23 cellular contexts compared by ENCODE assay signal in genomic region chr20:25103526-25103925, GRCh38. TPM values are rescaled to one million over a fixed set of nuclear protein-coding genes. Genes with fewer than 3 reads are reported as not detected.
DNase-seq lines count a peak whose midpoint lies in the region; ATAC-seq and TF ChIP-seq lines count a peak whose summit lies in the region.
"Had no signal": no experiment of that assay in that cellular context is flagged by ENCODE, and none has a peak within 500 bp of the region (broad histone marks: within the 10 kb centered on the region; RNA-seq: fewer than 3 reads in every experiment).

No MANE protein-coding gene starts in this region.

- H3K36me3 ChIP-seq in Caco-2 (ENCODE audit: control insufficient read depth, insufficient read depth, low read length) (no peaks in the 10 kb centered on the region), Panc1 (ENCODE audit: control insufficient read depth, insufficient read depth, low read length) (no peaks in the 10 kb centered on the region)
- H3K36me3 ChIP-seq: BE2C; BLaER1 treated with 17β-estradiol and CSF1 and Interleukin-3, amounts not matched to agents 10 nM and 100 nM had no signal

- CTCF ChIA-PET in Caco-2 (lab: Charles Lee) (no interaction called here), Panc1 (lab: Charles Lee) (no interaction called here)

- peaks cover 14% of the 10 kb centered on the region for H3K4me1 Mint-ChIP-seq in Caco-2 (ENCODE audit: low read depth, unreplicated experiment)
- peaks cover 0 to 9% of the 10 kb centered on the region in 2 donors for H3K4me1 Mint-ChIP-seq in stimulated activated naive B cell treated with anti-CD40 and anti-IgM and Interleukin-4, amounts not matched to agents 10 μg/mL and 1 μg/mL and 100 μg/mL, for 72 hours
- H3K4me1 Mint-ChIP-seq: CD14-positive monocyte had no signal

- no TSS peak for BruUV-seq in Caco-2 (replicated peaks; lab: Mats Ljungman, UMichigan)
- no TSS peak for BruUV-seq in Panc1 (replicated peaks; lab: Mats Ljungman, UMichigan)

- H3K27me3 Mint-ChIP-seq in Caco-2 (ENCODE audit: insufficient read depth, unreplicated experiment): peaks cover 8% of the 10 kb centered on the region
- H3K27me3 Mint-ChIP-seq in stimulated activated naive B cell treated with anti-CD40 and anti-IgM and Interleukin-4, amounts not matched to agents 10 μg/mL and 1 μg/mL and 100 μg/mL, for 72 hours: peaks cover 48 to 75% of the 10 kb centered on the region in 2 donors

- no peaks in the 10 kb centered on the region for H3K9me3 ChIP-seq in Caco-2
- H3K9me3 ChIP-seq in Panc1 (ENCODE audit: control insufficient read depth, insufficient read depth, low read depth, low read length): no peaks in the 10 kb centered on the region
- H3K9me3 ChIP-seq: A549, BE2C had no signal

- no peaks in the 10 kb centered on the region for H3K36me3 Mint-ChIP-seq in Caco-2 (ENCODE audit: insufficient read depth, unreplicated experiment)
- H3K36me3 Mint-ChIP-seq in stimulated activated naive B cell treated with anti-CD40 and anti-IgM and Interleukin-4, amounts not matched to agents 10 μg/mL and 1 μg/mL and 100 μg/mL, for 72 hours: no peaks in the 10 kb centered on the region
- H3K36me3 Mint-ChIP-seq: CD14-positive monocyte had no signal

- in situ Hi-C loops in Panc1 (cut with HindIII; ENCODE audit: low pct_unique_long_range_greater_than_20kb, low sequenced_read_pairs): no loop called here

- DNase-seq in Caco-2: no peak
- no peak for DNase-seq in Panc1 (ENCODE audit: low read depth, low spot score)
- peak; percentile 55 for DNase-seq in cerebellum (ENCODE audit: low spot score)
- DNase-seq in stimulated activated naive B cell treated with anti-CD40 and anti-IgM and Interleukin-4, amounts not matched to agents 10 μg/mL and 1 μg/mL and 100 μg/mL, for 72 hours: no peak
- DNase-seq in foreskin melanocyte: no peak
- no peak for DNase-seq in stimulated activated CD4-positive, alpha-beta T cell treated with anti-CD3 and anti-CD28 coated beads, Interleukin-2, amount 100 ng/mL, for 48 hours
- DNase-seq: 8988T; ACHN; AML-193; BE2C; Calu3; CD4-positive, alpha-beta T cell; CD8-positive, alpha-beta memory T cell; DMS53; DMS79 treated with DMSO at 0.1 percent for 48 hours; GM23248; H7; HCEC 1CT had no signal

- no peak overlapping the region for H3K4me3 ChIP-seq in Caco-2 (ENCODE audit: low read depth, low read length)
- H3K4me3 ChIP-seq in Panc1 (ENCODE audit: low read depth in 2 of 2, low read length in 2 of 2): no peak overlapping the region
- H3K4me3 ChIP-seq: A549; BLaER1 treated with 17β-estradiol and CSF1 and Interleukin-3, amounts not matched to agents 10 nM and 100 nM; GM23248 had no signal

- no peaks in the 10 kb centered on the region for H3K9me3 Mint-ChIP-seq in Caco-2 (ENCODE audit: unreplicated experiment)
- peaks cover 0 to 4% of the 10 kb centered on the region in 2 donors for H3K9me3 Mint-ChIP-seq in stimulated activated naive B cell treated with anti-CD40 and anti-IgM and Interleukin-4, amounts not matched to agents 10 μg/mL and 1 μg/mL and 100 μg/mL, for 72 hours
- H3K9me3 Mint-ChIP-seq: CD4-positive, alpha-beta T cell had no signal

- no peak overlapping the region for H3K4me3 Mint-ChIP-seq in Caco-2 (ENCODE audit: unreplicated experiment)
- H3K4me3 Mint-ChIP-seq in stimulated activated naive B cell treated with anti-CD40 and anti-IgM and Interleukin-4, amounts not matched to agents 10 μg/mL and 1 μg/mL and 100 μg/mL, for 72 hours: no peak overlapping the region
- H3K4me3 Mint-ChIP-seq: CD14-positive monocyte; CD4-positive, alpha-beta T cell; CD8-positive, alpha-beta memory T cell had no signal

- intact Hi-C loops in Caco-2 (cut with micrococcal nuclease; ENCODE audit: unreplicated experiment): no loop called here
- intact Hi-C loops in Panc1 (cut with micrococcal nuclease; ENCODE audit: unreplicated experiment): no loop called here

- 0 out of 2 replicates have a peak, but pooled peaks have one; percentile 30 for ATAC-seq in Panc1
- no peak for ATAC-seq in stimulated activated naive B cell treated with anti-CD40 and anti-IgM and Interleukin-4, amounts not matched to agents 10 μg/mL and 1 μg/mL and 100 μg/mL, for 72 hours (replicated peaks)
- ATAC-seq: A549 had no signal

- peak overlapping the region; percentile 11 for H3K27ac Mint-ChIP-seq in Caco-2 (ENCODE audit: unreplicated experiment)
- no peak overlapping the region for H3K27ac Mint-ChIP-seq in stimulated activated naive B cell treated with anti-CD40 and anti-IgM and Interleukin-4, amounts not matched to agents 10 μg/mL and 1 μg/mL and 100 μg/mL, for 72 hours
- H3K27ac Mint-ChIP-seq: CD14-positive monocyte; CD4-positive, alpha-beta T cell had no signal

- POLR2A ChIA-PET in Caco-2 (lab: Charles Lee): no interaction called here
- POLR2A ChIA-PET in Panc1 (lab: Charles Lee): no interaction called here

- no peaks in the 10 kb centered on the region for H3K27me3 ChIP-seq in Caco-2 (replicated peaks; ENCODE audit: control insufficient read depth, insufficient read depth, low read length)
- no peaks in the 10 kb centered on the region for H3K27me3 ChIP-seq in Panc1 (ENCODE audit: control insufficient read depth, insufficient read depth, low read length)
- H3K27me3 ChIP-seq: BLaER1 treated with 17β-estradiol and CSF1 and Interleukin-3, amounts not matched to agents 10 nM and 100 nM had no signal

- H3K4me1 ChIP-seq in Caco-2: peaks cover 16% of the 10 kb centered on the region
- no peaks in the 10 kb centered on the region for H3K4me1 ChIP-seq in Panc1 (ENCODE audit: control insufficient read depth, insufficient read depth, low read length)
- H3K4me1 ChIP-seq: A549; BE2C; BLaER1 treated with 17β-estradiol and CSF1 and Interleukin-3, amounts not matched to agents 10 nM and 100 nM had no signal

- no peak overlapping the region for H3K27ac ChIP-seq in Panc1 (ENCODE audit: low read length)
- H3K27ac ChIP-seq: A549; BLaER1 treated with 17β-estradiol and CSF1 and Interleukin-3, amounts not matched to agents 10 nM and 100 nM; GM23248 had no signal

- no peak for TF ChIP-seq CTCF in Caco-2 (IDR thresholded peaks at IDR 0.05; ENCODE audit: insufficient read depth in 1 of 2, low read depth in 1 of 2, low read length in 1 of 2, severe bottlenecking in 1 of 2, unreplicated experiment in 1 of 2)
- no peak for TF ChIP-seq CTCF in Panc1 (IDR thresholded peaks at IDR 0.05)

RNA-seq across cellular contexts. Expression of gene VSX1, which starts 21.6 kb away (rescaled TPM):
- total RNA-seq in Caco-2 (2022) (not detected in 2 replicates), Panc1 (2021; ENCODE audit: unreplicated experiment) (0.21 TPM), cerebellum (0.18 TPM)
- polyA plus RNA-seq in Panc1 (2012; ENCODE audit: insufficient read length): not detected
- total RNA-seq: Calu3; CD4-positive, alpha-beta T cell; CD8-positive, alpha-beta memory T cell; Daoy; GM23248; H1; H7 had no signal
- polyA plus RNA-seq: CD14-positive monocyte; CD8-positive, alpha-beta memory T cell; GM23248 had no signal

RNA-seq across cellular contexts. Expression of gene ACSS1, which starts 45.6 kb away (rescaled TPM):
- total RNA-seq in Caco-2 (2022) (81.9 and 113 TPM in 2 replicates), Panc1 (2021; ENCODE audit: unreplicated experiment) (32.2 TPM), cerebellum (13.5 TPM)
- 21.7 TPM for polyA plus RNA-seq in Panc1 (2012; ENCODE audit: insufficient read length)
- total RNA-seq: H7 had no signal
